Comparison of ENCODE assay signal across 29 cellular contexts in the genomic region with DNA sequence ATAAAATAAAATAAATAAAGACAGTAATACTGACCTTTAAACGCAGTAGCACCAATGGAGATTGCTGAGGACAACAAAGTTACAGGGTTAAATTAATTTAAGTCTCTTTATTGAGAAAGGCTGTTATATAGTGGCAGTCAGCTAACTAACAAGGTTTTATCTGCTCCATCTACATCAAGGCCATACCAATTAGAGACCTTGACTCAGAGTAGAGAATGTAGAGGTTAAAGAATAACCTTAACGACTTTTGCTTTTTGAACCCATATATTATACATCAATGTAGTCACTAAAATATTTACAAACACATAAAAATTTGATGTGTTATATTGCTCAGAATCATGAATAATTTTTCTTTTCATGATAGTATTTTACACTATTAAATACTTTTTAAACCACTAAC.
"Had no signal": no experiment of that assay in that cellular context is flagged by ENCODE, and none has a peak within 500 bp of the region (broad histone marks: within the 10 kb centered on the region; RNA-seq: fewer than 3 reads in every experiment).

No MANE protein-coding gene starts in this region.

- H3K4me1 ChIP-seq: neural progenitor cell, parathyroid adenoma had no signal

- H3K9ac ChIP-seq: neural progenitor cell, parathyroid adenoma had no signal

- ATAC-seq: naive thymus-derived CD4-positive, alpha-beta T cell; natural killer cell; psoas muscle; right cardiac atrium; sciatic nerve; stimulated activated effector memory CD8-positive, alpha-beta T cell treated with anti-CD3 and anti-CD28 coated beads, Interleukin-12 subunit alpha, Interleukin-12 subunit beta, amount 100 ng/mL, for 72 hours; stimulated activated naive B cell treated with anti-CD40 and anti-IgM and Interleukin-4, amounts not matched to agents 10 μg/mL and 1 μg/mL and 100 μg/mL, for 72 hours had no signal

- H3K9me3 ChIP-seq: ovary, psoas muscle, stomach, thoracic aorta, thyroid gland, tibial nerve, upper lobe of left lung, vagina had no signal

- H3K27me3 ChIP-seq: neural progenitor cell, ovary, stomach, thyroid gland, tibial nerve, upper lobe of left lung, vagina had no signal

- FAIRE-seq: urothelium cell line had no signal

- H2AFZ ChIP-seq: neural progenitor cell, parathyroid adenoma had no signal

- H3K79me2 ChIP-seq: parathyroid adenoma had no signal

- H3K4me1 Mint-ChIP-seq: neural progenitor cell had no signal

- H3K27ac Mint-ChIP-seq: naive thymus-derived CD4-positive, alpha-beta T cell; natural killer cell; nephron; neural progenitor cell; progenitor cell of endocrine pancreas; stimulated activated effector memory CD8-positive, alpha-beta T cell treated with anti-CD3 and anti-CD28 coated beads, Interleukin-12 subunit alpha, Interleukin-12 subunit beta, amount 100 ng/mL, for 72 hours; stimulated activated naive B cell treated with anti-CD40 and anti-IgM and Interleukin-4, amounts not matched to agents 10 μg/mL and 1 μg/mL and 100 μg/mL, for 72 hours; stimulated activated naive CD8-positive, alpha-beta T cell treated with anti-CD3 and anti-CD28 coated beads, Interleukin-15, Interleukin-2, amounts not matched to agents 100 ng/mL and 50 ng/mL, for 24 hours had no signal

- DNase-seq: naive thymus-derived CD4-positive, alpha-beta T cell; natural killer cell; occipital lobe; ovary; posterior cingulate gyrus; psoas muscle; right cardiac atrium; stimulated activated CD4-positive, alpha-beta T cell treated with anti-CD3 and anti-CD28 coated beads, Interleukin-15, amount 100 ng/mL, for 24 hours; stimulated activated CD4-positive, alpha-beta T cell treated with anti-CD3 and anti-CD28 coated beads, Interleukin-2, amount 100 ng/mL, for 24 hours; stimulated activated CD4-positive, alpha-beta T cell treated with anti-CD3 and anti-CD28 coated beads, Interleukin-2, amount 100 ng/mL, for 48 hours; stimulated activated CD4-positive, alpha-beta T cell treated with anti-CD3 and anti-CD28 coated beads, Interleukin-4, amount 100 ng/mL, for 24 hours; stimulated activated naive B cell treated with anti-CD40 and anti-IgM and Interleukin-4, amounts not matched to agents 10 μg/mL and 1 μg/mL and 100 μg/mL, for 72 hours; stimulated activated naive CD4-positive, alpha-beta T cell treated with Interleukin-2 at 50 U/mL for 16 hours; stomach; thyroid gland; trophoblast cell; upper lobe of left lung had no signal

- H3K4me3 Mint-ChIP-seq: natural killer cell; nephron; neural progenitor cell; stimulated activated effector memory CD8-positive, alpha-beta T cell treated with anti-CD3 and anti-CD28 coated beads, Interleukin-12 subunit alpha, Interleukin-12 subunit beta, amount 100 ng/mL, for 72 hours; stimulated activated naive B cell treated with anti-CD40 and anti-IgM and Interleukin-4, amounts not matched to agents 10 μg/mL and 1 μg/mL and 100 μg/mL, for 72 hours; stimulated activated naive CD8-positive, alpha-beta T cell treated with anti-CD3 and anti-CD28 coated beads, Interleukin-15, Interleukin-2, amounts not matched to agents 100 ng/mL and 50 ng/mL, for 24 hours had no signal

- H3K36me3 Mint-ChIP-seq: natural killer cell had no signal

- H3K4me2 ChIP-seq: neural progenitor cell had no signal

- H3K27ac ChIP-seq: neural progenitor cell, ovary, parathyroid adenoma, psoas muscle, skin epidermis, stomach, thoracic aorta, thyroid gland, tibial nerve, upper lobe of left lung, vagina had no signal

- H3K4me3 ChIP-seq: neural progenitor cell, ovary, psoas muscle, skin epidermis, stomach, thoracic aorta, thyroid gland, tibial nerve, upper lobe of left lung, vagina had no signal

- H3K27me3 Mint-ChIP-seq: naive thymus-derived CD4-positive, alpha-beta T cell; progenitor cell of endocrine pancreas; stimulated activated naive B cell treated with anti-CD40 and anti-IgM and Interleukin-4, amounts not matched to agents 10 μg/mL and 1 μg/mL and 100 μg/mL, for 72 hours; stimulated activated naive CD8-positive, alpha-beta T cell treated with anti-CD3 and anti-CD28 coated beads, Interleukin-15, Interleukin-2, amounts not matched to agents 100 ng/mL and 50 ng/mL, for 24 hours had no signal

- H3K36me3 ChIP-seq: neural progenitor cell, ovary, stomach, thoracic aorta, thyroid gland, vagina had no signal
